8 cellular contexts compared by ENCODE assay signal in the genomic region with DNA sequence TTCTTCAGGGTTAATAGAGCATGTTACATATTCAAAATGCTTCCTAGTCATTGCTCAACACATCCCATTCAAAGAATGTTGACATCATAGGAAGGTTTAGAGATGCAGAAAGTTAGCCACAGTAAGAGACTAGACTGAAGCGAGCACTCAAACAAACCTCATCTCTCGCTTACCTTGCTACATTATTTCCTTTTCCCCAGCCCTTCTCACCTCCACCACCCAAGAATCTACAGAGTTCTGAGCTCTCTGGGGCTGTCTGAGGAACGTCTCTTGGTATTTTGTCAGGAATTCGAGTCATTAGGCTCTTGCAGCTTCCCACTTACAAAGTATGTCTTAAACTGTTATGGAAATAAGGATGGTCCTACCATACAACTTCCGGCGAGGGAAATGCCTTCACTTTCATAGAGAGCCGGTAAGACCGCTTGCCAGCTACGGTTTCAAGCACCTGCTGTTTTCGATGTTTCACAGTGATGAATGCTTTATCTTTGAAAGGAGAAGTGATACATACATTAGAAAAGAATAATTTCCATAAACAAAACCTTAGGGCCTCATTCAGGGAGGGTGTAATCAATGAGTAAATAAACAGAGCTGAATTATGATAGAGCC.
DNase-seq lines count a peak whose midpoint lies in the region; ATAC-seq and TF ChIP-seq lines count a peak whose summit lies in the region.

No MANE protein-coding gene starts in this region.

- DNase-seq in MV-4-11 (lab: John Stamatoyannopoulos, UW), result peak; percentile 64
- peak in 1 of 3 donors; percentile 18 for DNase-seq in mucosa of descending colon
- no peak for DNase-seq in islet precursor cell
- no peak for DNase-seq in brain microvascular endothelial cell
- no peak for DNase-seq in thyroid gland
- no peak for DNase-seq in T-helper 1 cell

- H3K4me1 ChIP-seq in mucosa of descending colon (ENCODE audit: low read depth), result no peaks in the 10 kb centered on the region
- H3K4me1 ChIP-seq in thyroid gland, result no peaks in the 10 kb centered on the region

- H3K9me3 ChIP-seq in mucosa of descending colon, result no peaks in the 10 kb centered on the region
- H3K9me3 ChIP-seq in thyroid gland, result no peaks in the 10 kb centered on the region

- no peak for TF ChIP-seq POLR2A in thyroid gland (IDR thresholded peaks at IDR 0.05)

- ATAC-seq in GM19025 (IDR thresholded peaks at IDR 0.05; ENCODE audit: low read depth, unreplicated experiment), result peak; percentile 95
- peak; percentile 94 for ATAC-seq in HG02759 (IDR thresholded peaks at IDR 0.05; ENCODE audit: unreplicated experiment)
- peak; percentile 44 for ATAC-seq in mucosa of descending colon

- in situ Hi-C loops in brain microvascular endothelial cell (cut with HindIII; ENCODE audit: low pct_ligation_motif_present, low sequenced_read_pairs), result no loop called here

- H3K36me3 ChIP-seq in mucosa of descending colon (ENCODE audit: low read depth) (no peaks in the 10 kb centered on the region), brain microvascular endothelial cell (replicated peaks) (peaks cover 9% of the 10 kb centered on the region), thyroid gland (no peaks in the 10 kb centered on the region)

- WGBS in thyroid gland, 2 donors, result 72 to 74% methylated on average over 10 of the region's 10 CpGs

- H3K27me3 ChIP-seq in brain microvascular endothelial cell (replicated peaks) (no peaks in the 10 kb centered on the region), thyroid gland (no peaks in the 10 kb centered on the region)

- intact Hi-C loops in mucosa of descending colon (cut with DNase I, micrococcal nuclease) (no loop called here), thyroid gland (cut with DNase I) (no loop called here)

- no peak for TF ChIP-seq CTCF in mucosa of descending colon (IDR thresholded peaks at IDR 0.05)
- TF ChIP-seq CTCF in brain microvascular endothelial cell (IDR thresholded peaks at IDR 0.05; ENCODE audit: low read depth, low read length, missing control alignments), result no peak
- no peak for TF ChIP-seq CTCF in thyroid gland (IDR thresholded peaks at IDR 0.05)

- H3K27ac ChIP-seq in brain microvascular endothelial cell (no peak overlapping the region), thyroid gland (no peak overlapping the region)

- H3K4me3 ChIP-seq in mucosa of descending colon (no peak overlapping the region), brain microvascular endothelial cell (ENCODE audit: low read depth, low read length) (no peak overlapping the region), thyroid gland (replicated peaks in 1 of 3) (no peak overlapping the region)

Comparison
In these comparisons a context has a peak if more than half of its experiments do, and no peak if none do; other contexts are left out.
1. ATAC-seq: peak in every context shown above with its lines; median percentile 95 in GM19025; 94 in HG02759; 44 in mucosa of descending colon.